In genomic region chr22:50586416-50586815, GRCh38 we compare ENCODE assay signal across 29 cellular contexts. TPM values are rescaled to one million over a fixed set of nuclear protein-coding genes. Genes with fewer than 3 reads are reported as not detected.
"Had no signal": no experiment of that assay in that cellular context is flagged by ENCODE, and none has a peak within 500 bp of the region (broad histone marks: within the 10 kb centered on the region; RNA-seq: fewer than 3 reads in every experiment).

No MANE protein-coding gene starts in this region.

- H3K36me3 ChIP-seq: ascending aorta, cardiac muscle cell, SJCRH30 had no signal

- H3K27ac ChIP-seq: ascending aorta, cardiac muscle cell, SJCRH30, SK-N-MC, WERI-Rb-1 had no signal

- H3K4me3 ChIP-seq: ascending aorta, cardiac muscle cell, SJCRH30, SK-N-MC had no signal

- H3K9me3 ChIP-seq: ascending aorta, SJCRH30 had no signal

- H3K27me3 ChIP-seq: ascending aorta, cardiac muscle cell, SJCRH30 had no signal

- DNase-seq: activated CD4-positive, alpha-beta memory T cell treated with anti-CD3 and anti-CD28 coated beads, Interleukin-2, amount 10 ng/mL, durations not matched to agents 7 days and 5 days; activated CD4-positive, alpha-beta T cell treated with anti-CD3 and anti-CD28 coated beads for 1 hour; activated CD4-positive, alpha-beta T cell treated with anti-CD3 and anti-CD28 coated beads for 48 hours; activated CD4-positive, CD25-positive, alpha-beta regulatory T cell; activated CD8-positive, alpha-beta memory T cell treated with anti-CD3 and anti-CD28 coated beads for 24 hours; activated CD8-positive, alpha-beta memory T cell treated with anti-CD3 and anti-CD28 coated beads, Interleukin-2, amount 10 ng/mL, durations not matched to agents 7 days and 5 days; activated CD8-positive, alpha-beta memory T cell treated with anti-CD3 and anti-CD28 coated beads, Interleukin-2, amount 50 U/mL, for 48 hours; activated effector memory CD4-positive, alpha-beta T cell treated with Interleukin-2 at 50 U/mL for 16 hours; activated naive CD8-positive, alpha-beta T cell treated with anti-CD3 and anti-CD28 coated beads, Interleukin-2, amount 10 ng/mL, durations not matched to agents 7 days and 5 days; activated T-cell treated with anti-CD3 and anti-CD28 coated beads, Interleukin-2, amount 50 U/mL, for 48 hours; amygdala; NCI-H1105; NCI-H1417 treated with DMSO at 0.1 percent for 48 hours; NCI-H1930; NCI-H2081 treated with DMSO at 0.1 percent for 48 hours; NCI-H345; NCI-H524 treated with DMSO at 0.1 percent for 48 hours; SHP77; SJCRH30; T1000; WERI-Rb-1 had no signal

- ATAC-seq: activated CD8-positive, alpha-beta memory T cell treated with anti-CD3 and anti-CD28 coated beads, Interleukin-2, amount 10 ng/mL, durations not matched to agents 7 days and 5 days; Panc1 had no signal

RNA-seq across cellular contexts. Expression of gene MAPK8IP2, which starts 14.2 kb away (rescaled TPM):
- total RNA-seq: ascending aorta had no signal

RNA-seq across cellular contexts. Expression of gene SYCE3, which starts 23.7 kb away (rescaled TPM):
- total RNA-seq: ascending aorta; cardiac muscle cell; RPMI7951; SJCRH30; T-helper 1 cell treated with Interleukin-12 subunit alpha and Interleukin-12 subunit beta and Interleukin-4 antibody, amounts not matched to agents 30 ng/mL and 1 ng/mL, for 36 hours; T-helper 2 cell treated with Interferon-gamma antibody and Interleukin-4, amounts not matched to agents 100 ng/mL and 5 ng/mL, for 36 hours had no signal
- polyA plus RNA-seq: adipose tissue, cardiac muscle cell had no signal

RNA-seq across cellular contexts. Expression of gene KLHDC7B, which starts 40.7 kb away (rescaled TPM):
- total RNA-seq: ascending aorta, RPMI7951 had no signal
